Comparison of ENCODE assay signal across 18 cellular contexts in genomic region chrX:118964252-118964651, GRCh38. TPM values are rescaled to one million over a fixed set of nuclear protein-coding genes. Genes with fewer than 3 reads are reported as not detected.
"Had no signal": no experiment of that assay in that cellular context is flagged by ENCODE, and none has a peak within 500 bp of the region (broad histone marks: within the 10 kb centered on the region; RNA-seq: fewer than 3 reads in every experiment).

No MANE protein-coding gene starts in this region.

- H3K9me3 ChIP-seq: esophagus squamous epithelium, ovary, tibial artery, upper lobe of left lung, uterus had no signal

- H3K27me3 ChIP-seq: esophagus squamous epithelium, foreskin keratinocyte, hepatocyte, ovary, tibial artery, upper lobe of left lung, uterus had no signal

- H3K4me3 ChIP-seq: esophagus squamous epithelium, hepatocyte, neural progenitor cell, ovary, tibial artery, upper lobe of left lung, uterus had no signal

- H3K36me3 ChIP-seq: esophagus squamous epithelium, neural progenitor cell, ovary, tibial artery, upper lobe of left lung, uterus had no signal

- DNase-seq: effector memory CD8-positive, alpha-beta T cell; esophagus squamous epithelium; foreskin keratinocyte; head of caudate nucleus; kidney; left cardiac atrium; natural killer cell; nucleus accumbens; ovary; right cardiac atrium; stimulated activated CD4-positive, alpha-beta T cell treated with anti-CD3 and anti-CD28 coated beads, Interleukin-4, amount 100 ng/mL, for 1 hour; tibial artery; upper lobe of left lung; uterus had no signal

- H3K4me1 ChIP-seq: esophagus squamous epithelium, foreskin keratinocyte, neural progenitor cell, tibial artery, upper lobe of left lung, uterus had no signal

- H3K27ac ChIP-seq: epithelial cell of prostate, esophagus squamous epithelium, foreskin keratinocyte, hepatocyte, neural progenitor cell, ovary, tibial artery, upper lobe of left lung, uterus had no signal

- ATAC-seq: effector memory CD8-positive, alpha-beta T cell; foreskin keratinocyte; natural killer cell; right cardiac atrium; stimulated activated memory B cell treated with anti-CD40 and anti-IgM and Interleukin-4, amounts not matched to agents 10 μg/mL and 1 μg/mL and 100 μg/mL, for 72 hours had no signal

RNA-seq across cellular contexts. Expression of gene LONRF3, which starts 10.2 kb away (rescaled TPM):
- total RNA-seq: foreskin keratinocyte had no signal
- polyA plus RNA-seq: foreskin keratinocyte had no signal
